In genomic region chr14:103028772-103029171, GRCh38 we compare ENCODE assay signal across 16 cellular contexts. TPM values are rescaled to one million over a fixed set of nuclear protein-coding genes. Genes with fewer than 3 reads are reported as not detected.
DNase-seq lines count a peak whose midpoint lies in the region; ATAC-seq and TF ChIP-seq lines count a peak whose summit lies in the region.
"Had no signal": no experiment of that assay in that cellular context is flagged by ENCODE, and none has a peak within 500 bp of the region (broad histone marks: within the 10 kb centered on the region; RNA-seq: fewer than 3 reads in every experiment).

No MANE protein-coding gene starts in this region.

- H3K36me3 ChIP-seq in HEK293 (ENCODE audit: control insufficient read depth in 2 of 2, insufficient read depth in 1 of 2, low read length in 2 of 2), result no peaks in the 10 kb centered on the region; a peak in 1 of 3 replicates
- H3K36me3 ChIP-seq: BLaER1 treated with 17β-estradiol and CSF1 and Interleukin-3, amounts not matched to agents 10 nM and 100 nM had no signal

- H3K27ac ChIP-seq in HEK293 (ENCODE audit: extremely low read depth, low read depth, low read length) (no peak overlapping the region), angular gyrus (ENCODE audit: low read depth, low read length) (peak overlapping the region; percentile 90), cingulate gyrus (ENCODE audit: low read depth, low read length) (peak overlapping the region; percentile 73), substantia nigra (ENCODE audit: low read depth, low read length, poor library complexity, severe bottlenecking) (peak overlapping the region; percentile 71)
- H3K27ac ChIP-seq: BLaER1 treated with 17β-estradiol and CSF1 and Interleukin-3, amounts not matched to agents 10 nM and 100 nM; GM23248 had no signal

- peaks cover 33% of the 10 kb centered on the region for H3K4me1 ChIP-seq in HEK293 (ENCODE audit: control insufficient read depth, insufficient read depth, low read length)

- DNase-seq in substantia nigra (lab: John Stamatoyannopoulos, UW) (no peak), GM13977 (ENCODE audit: low spot score) (no peak), NCI-H748 treated with DMSO at 0.1 percent for 48 hours (lab: John Stamatoyannopoulos, UW) (no peak)
- DNase-seq: 8988T; ACHN; CD4-positive, CD25-positive, alpha-beta regulatory T cell; DMS53; GF-D8; GM23248 had no signal

- in situ Hi-C loops in GM13977 (cut with MboI; ENCODE audit: low pct_unique_long_range_greater_than_20kb, low sequenced_read_pairs, unreplicated experiment), result no loop called here

- H3K4me3 ChIP-seq in HEK293 (ENCODE audit: low read depth, low read length), result no peak overlapping the region
- H3K4me3 ChIP-seq: BLaER1 treated with 17β-estradiol and CSF1 and Interleukin-3, amounts not matched to agents 10 nM and 100 nM; GM23248 had no signal

- POLR2A ChIA-PET in HEK293 (lab: Yijun Ruan, JAX), result no interaction called here

- no peaks in the 10 kb centered on the region for H3K9me3 ChIP-seq in HEK293 (ENCODE audit: control insufficient read depth, insufficient read depth, low read depth, low read length)

- no peak for ATAC-seq in esophagus mucosa
- no peak for ATAC-seq in GM19455 (IDR thresholded peaks at IDR 0.05; ENCODE audit: unreplicated experiment)
- ATAC-seq: HCT116 had no signal

- TF ChIP-seq CTCF in HEK293 (tag by site-specific recombination; IDR thresholded peaks at IDR 0.05) (no peak), GM13977 (IDR thresholded peaks at IDR 0.05; ENCODE audit: extremely low read depth, insufficient read depth, missing control alignments) (no peak)

- CTCF ChIA-PET in HEK293 (lab: Yijun Ruan, JAX), result no interaction called here

TF ChIP-seq in HEK293, 187 proteins besides CTCF, POLR2A, EP300 and RAD21:
- 0 out of 2 replicates have a peak, but pooled peaks have one; percentile 0 for TF ChIP-seq KLF1 (tag by site-specific recombination; IDR thresholded peaks at IDR 0.05)
- TF ChIP-seq PRDM6 (tag by site-specific recombination; IDR thresholded peaks at IDR 0.05), result peak; percentile 37; the same call in 1 of the 2 replicates
- TF ChIP-seq ZNF394 (tag by site-specific recombination; IDR thresholded peaks at IDR 0.05; ENCODE audit: borderline replicate concordance), result no peak
TF ChIP-seq in HEK293: peak in this region for 2.

RNA-seq across cellular contexts. Expression of gene CDC42BPB, which starts 28.6 kb away (rescaled TPM):
- 48.5 TPM for total RNA-seq in esophagus mucosa

RNA-seq across cellular contexts. Expression of gene LBHD2, which starts 55.2 kb away (rescaled TPM):
- not detected for total RNA-seq in esophagus mucosa
- total RNA-seq: CD4-positive, CD25-positive, alpha-beta regulatory T cell; GM23248 had no signal
